In genomic region chr6:152642578-152643375, GRCh38 we compare ENCODE assay signal across 9 cellular contexts. TPM values are rescaled to one million over a fixed set of nuclear protein-coding genes. Genes with fewer than 3 reads are reported as not detected.
DNase-seq lines count a peak whose midpoint lies in the region; ATAC-seq and TF ChIP-seq lines count a peak whose summit lies in the region.
"Had no signal": no experiment of that assay in that cellular context is flagged by ENCODE, and none has a peak within 500 bp of the region (broad histone marks: within the 10 kb centered on the region; RNA-seq: fewer than 3 reads in every experiment).

No MANE protein-coding gene starts in this region.

- peak overlapping the region in 1 of 7 donors; percentile 3 for H3K4me3 Mint-ChIP-seq in CD8-positive, alpha-beta memory T cell
- H3K4me3 Mint-ChIP-seq: activated B cell treated with CpG ODN at 0.5 μM for 24 hours had no signal

- peak in 4 of 5 donors; percentile 34 to 73 (median 42) for DNase-seq in CD8-positive, alpha-beta memory T cell
- DNase-seq in NCI-H82 treated with DMSO at 0.1 percent for 48 hours (lab: John Stamatoyannopoulos, UW; ENCODE audit: unreplicated experiment): peak; percentile 10
- peak; percentile 41 for DNase-seq in astrocyte of the spinal cord (ENCODE audit: low read depth, low spot score)
- peak; percentile 82 for DNase-seq in iPS-NIHi7 (ENCODE audit: extremely low spot score)
- peak in 36 of 49 donors; percentile 6 to 78 (median 38) for DNase-seq in substantia nigra (lab: John Stamatoyannopoulos, UW)
- DNase-seq in SW 1271 (lab: John Stamatoyannopoulos, UW): no peak
- DNase-seq: activated B cell treated with CpG ODN at 0.5 μM for 24 hours had no signal

- no peaks in the 10 kb centered on the region for H3K36me3 ChIP-seq in CD8-positive, alpha-beta memory T cell (ENCODE audit: insufficient read depth, low read length)

- CTCF ChIA-PET in CD8-positive, alpha-beta memory T cell (lab: Charles Lee): interaction anchor here (1.0 to 1.9 kb wide), 11 partner anchors 10 to 162 kb away, joined by 3 to 30 read pairs (median 5); no protein-coding TSS in a partner anchor

- peak; percentile 59 for TF ChIP-seq CTCF in astrocyte of the spinal cord (IDR thresholded peaks at IDR 0.05; ENCODE audit: low read depth, low read length)

- POLR2A ChIA-PET in CD8-positive, alpha-beta memory T cell (lab: Charles Lee): no interaction called here

- in situ Hi-C loops in astrocyte of the spinal cord (cut with HindIII; ENCODE audit: low sequenced_read_pairs): no loop called here

- no peaks in the 10 kb centered on the region for H3K9me3 Mint-ChIP-seq in CD8-positive, alpha-beta memory T cell
- H3K9me3 Mint-ChIP-seq: activated B cell treated with CpG ODN at 0.5 μM for 24 hours had no signal

- H3K4me1 Mint-ChIP-seq in CD8-positive, alpha-beta memory T cell: peaks cover 16 to 29% (median 16%) of the 10 kb centered on the region in 3 donors
- H3K4me1 Mint-ChIP-seq: activated B cell treated with CpG ODN at 0.5 μM for 24 hours had no signal

- H3K27me3 Mint-ChIP-seq in CD8-positive, alpha-beta memory T cell: peaks cover 3 to 5% of the 10 kb centered on the region in 2 donors

- peak overlapping the region in 1 of 8 donors; percentile 45 for H3K27ac Mint-ChIP-seq in CD8-positive, alpha-beta memory T cell
- H3K27ac Mint-ChIP-seq: activated B cell treated with CpG ODN at 0.5 μM for 24 hours had no signal

- ATAC-seq in GM18520 (IDR thresholded peaks at IDR 0.05; ENCODE audit: unreplicated experiment) (peak; percentile 86), HG02981 (IDR thresholded peaks at IDR 0.05; ENCODE audit: unreplicated experiment) (peak; percentile 87)

- H3K27ac ChIP-seq in CD8-positive, alpha-beta memory T cell (ENCODE audit: low read depth, low read length): no peak overlapping the region
- no peak overlapping the region for H3K27ac ChIP-seq in substantia nigra (ENCODE audit: low read depth, low read length, poor library complexity, severe bottlenecking)

- no peaks in the 10 kb centered on the region for H3K27me3 ChIP-seq in CD8-positive, alpha-beta memory T cell (ENCODE audit: insufficient read depth, low read length, poor library complexity, severe bottlenecking)

- no peaks in the 10 kb centered on the region for H3K9me3 ChIP-seq in CD8-positive, alpha-beta memory T cell (ENCODE audit: low read length)

- H3K36me3 Mint-ChIP-seq in CD8-positive, alpha-beta memory T cell: no peaks in the 10 kb centered on the region

- no peak overlapping the region for H3K4me3 ChIP-seq in CD8-positive, alpha-beta memory T cell (ENCODE audit: low read length)
- H3K4me3 ChIP-seq in astrocyte of the spinal cord (ENCODE audit: low read depth, low read length): no peak overlapping the region

- no peaks in the 10 kb centered on the region for H3K4me1 ChIP-seq in CD8-positive, alpha-beta memory T cell (ENCODE audit: insufficient read depth, low read length)

RNA-seq across cellular contexts. Expression of gene SYNE1, which starts 5.6 kb away (rescaled TPM):
- 10 to 100 TPM; 41.0 to 48.4 TPM for total RNA-seq in CD8-positive, alpha-beta memory T cell
- 79.0 TPM for polyA plus RNA-seq in CD8-positive, alpha-beta memory T cell

RNA-seq across cellular contexts. Expression of gene MYCT1, which starts 54.9 kb away (rescaled TPM):
- not detected for total RNA-seq in CD8-positive, alpha-beta memory T cell
- not detected for polyA plus RNA-seq in CD8-positive, alpha-beta memory T cell
- total RNA-seq: activated B cell treated with CpG ODN at 0.5 μM for 24 hours had no signal

Comparison
In these comparisons a context has a peak if more than half of its experiments do, and no peak if none do; other contexts are left out.
1. DNase-seq: peak in CD8-positive, alpha-beta memory T cell (4 of 5), NCI-H82 treated with DMSO at 0.1 percent for 48 hours (single experiment), astrocyte of the spinal cord (single experiment), iPS-NIHi7 (single experiment) and substantia nigra (36 of 49); none in SW 1271 (0 of 2).